8 cellular contexts compared by ENCODE assay signal in genomic region chr16:66552288-66553143, GRCh38. TPM values are rescaled to one million over a fixed set of nuclear protein-coding genes. Genes with fewer than 3 reads are reported as not detected.
DNase-seq lines count a peak whose midpoint lies in the region; ATAC-seq and TF ChIP-seq lines count a peak whose summit lies in the region.

Gene CKLF, plus strand, starts transcription at chr16:66552576. Its CDS starts 140 bp downstream, at chr16:66552716.

- no peak within 1 kb of the TSS for H3K27ac Mint-ChIP-seq in nephron progenitor cell

- TF ChIP-seq CTCF in fibroblast of the aortic adventitia (IDR thresholded peaks at IDR 0.05; ENCODE audit: insufficient read depth, low read length) = no peak
- TF ChIP-seq CTCF in nephron progenitor cell (IDR thresholded peaks at IDR 0.05) = no peak

- H3K9me3 Mint-ChIP-seq in nephron progenitor cell = peaks cover 17% of the 10 kb centered on the region

- H3K36me3 Mint-ChIP-seq in nephron progenitor cell (ENCODE audit: low read depth) = peaks cover 45% of the 10 kb centered on the region

- H3K27me3 Mint-ChIP-seq in nephron progenitor cell (ENCODE audit: low read depth, poor library complexity) = peaks cover 11% of the 10 kb centered on the region

- DNase-seq in EH (ENCODE audit: low read depth) (peak; percentile 89), H7 (peak; percentile 98), M059J (ENCODE audit: low read depth) (peak; percentile 84), SHP77 treated with DMSO at 0.1 percent for 48 hours (lab: John Stamatoyannopoulos, UW) (peak; percentile 74), fibroblast of the aortic adventitia (ENCODE audit: low read depth) (peak; percentile 87), nephron progenitor cell (peak; percentile 83)
- peak; percentile 91 for DNase-seq in activated effector memory CD4-positive, alpha-beta T cell treated with Interleukin-2 at 50 U/mL for 16 hours
- peak; percentile 90 for DNase-seq in stimulated activated naive CD8-positive, alpha-beta T cell treated with anti-CD3 and anti-CD28 coated beads, Interleukin-15, Interleukin-2, amounts not matched to agents 100 U/mL and 50 U/mL, for 24 hours

- peaks cover 4% of the 10 kb centered on the region for H3K27me3 ChIP-seq in H7 (ENCODE audit: control insufficient read depth, insufficient read depth, low read length)

- peak within 1 kb of the TSS; percentile 80 for H3K4me3 Mint-ChIP-seq in nephron progenitor cell

- H3K36me3 ChIP-seq in H7 (replicated peaks; ENCODE audit: control insufficient read depth, insufficient read depth, low read length) = no peaks in the 10 kb centered on the region

- peaks cover 37% of the 10 kb centered on the region for H3K4me1 Mint-ChIP-seq in nephron progenitor cell

- H3K4me3 ChIP-seq in H7 (ENCODE audit: insufficient read depth, low read depth, low read length) (peak within 1 kb of the TSS; percentile 40), fibroblast of the aortic adventitia (ENCODE audit: low read depth, low read length) (peak within 1 kb of the TSS; percentile 86)

- ATAC-seq in stimulated activated naive CD8-positive, alpha-beta T cell treated with anti-CD3 and anti-CD28 coated beads, Interleukin-15, Interleukin-2, amounts not matched to agents 100 U/mL and 50 U/mL, for 24 hours = peak; percentile 63

RNA-seq across cellular contexts. Expression of gene CKLF, which starts in this region (rescaled TPM):
- total RNA-seq in H7 (2014; rRNA removed; shearing (Covaris generic)) = 34.7 and 35.0 TPM in 2 replicates
- total RNA-seq in M059J (2014; rRNA removed; shearing (Covaris generic)) = 145 and 165 TPM in 2 replicates
- total RNA-seq in fibroblast of the aortic adventitia (ENCODE audit: low replicate concordance) = 17.3 and 73.4 TPM in 2 replicates

Comparison
In these comparisons a context has a peak if more than half of its experiments do, and no peak if none do; other contexts are left out.
1. Peak in every context shown above with its lines: DNase-seq, ATAC-seq and H3K4me3 ChIP-seq.